In genomic region chr10:86049442-86049841, GRCh38 we compare ENCODE assay signal across 20 cellular contexts.
"Had no signal": no experiment of that assay in that cellular context is flagged by ENCODE, and none has a peak within 500 bp of the region (broad histone marks: within the 10 kb centered on the region; RNA-seq: fewer than 3 reads in every experiment).

No MANE protein-coding gene starts in this region.

- H3K27me3 ChIP-seq: foreskin keratinocyte, neural progenitor cell, ovary, right lobe of liver, tibial nerve had no signal

- H3K27ac ChIP-seq: foreskin keratinocyte, lower lobe of right lung, neural progenitor cell, ovary, right lobe of liver, spleen, tibial nerve had no signal

- H3K36me3 ChIP-seq: lower lobe of right lung, neural progenitor cell, ovary, right lobe of liver, spleen, tibial nerve had no signal

- H3K4me3 ChIP-seq: lower lobe of right lung, neural progenitor cell, ovary, right lobe of liver, spleen, tibial nerve had no signal

- H3K4me1 ChIP-seq: foreskin keratinocyte, lower lobe of right lung, neural progenitor cell, right lobe of liver, spleen, tibial nerve had no signal

- DNase-seq: cerebellar nuclear complex; dermis blood vessel endothelial cell; endodermal cell; erythroblast; foreskin keratinocyte; hippocampal formation; kidney glomerular epithelial cell; lower lobe of right lung; midbrain; nucleus accumbens; ovary; right lobe of liver; spleen; stimulated activated CD4-positive, alpha-beta T cell treated with anti-CD3 and anti-CD28 coated beads, Interleukin-15, amount 100 ng/mL, for 24 hours; stimulated activated CD4-positive, alpha-beta T cell treated with anti-CD3 and anti-CD28 coated beads, Interleukin-1b, Interleukin-23, amount 100 ng/mL, for 48 hours; stimulated activated CD4-positive, alpha-beta T cell treated with anti-CD3 and anti-CD28 coated beads, Interleukin-4, amount 100 ng/mL, for 24 hours had no signal

- H3K9me3 ChIP-seq: ovary, right lobe of liver, tibial nerve had no signal

- ATAC-seq: foreskin keratinocyte; left lobe of liver; lower lobe of right lung; natural killer cell treated with Interleukin-12 subunit alpha and Interleukin-12 subunit beta and Interleukin-15 and Interleukin-18, amount 100 ng/mL, for 72 hours; right lobe of liver had no signal
